Comparison of ENCODE assay signal across 31 cellular contexts in the genomic region with DNA sequence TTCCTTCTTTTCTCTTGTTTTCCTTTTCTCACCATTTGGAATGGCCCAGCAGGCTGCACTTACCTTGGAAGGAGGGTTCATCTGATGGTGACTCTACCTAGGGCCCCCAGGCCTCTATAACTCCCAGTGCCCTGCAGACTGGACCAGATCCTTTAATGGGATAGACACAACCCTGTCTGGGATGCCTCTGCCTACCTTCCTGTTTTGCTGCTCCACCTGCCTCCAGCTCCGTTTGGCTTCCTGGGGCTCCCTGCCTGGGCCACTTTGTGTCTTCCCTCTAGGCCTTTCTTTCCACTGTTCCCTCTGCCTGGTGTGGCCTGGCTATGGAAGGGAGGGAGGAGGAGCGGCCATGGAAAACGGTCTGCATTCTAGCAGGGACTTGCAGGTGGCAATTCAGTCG. TPM values are rescaled to one million over a fixed set of nuclear protein-coding genes. Genes with fewer than 3 reads are reported as not detected.
"Had no signal": no experiment of that assay in that cellular context is flagged by ENCODE, and none has a peak within 500 bp of the region (broad histone marks: within the 10 kb centered on the region; RNA-seq: fewer than 3 reads in every experiment).

No MANE protein-coding gene starts in this region.

- H3K4me3 ChIP-seq: colonic mucosa, gastrocnemius medialis, lung, psoas muscle, sigmoid colon, spleen, testis, tibial artery had no signal

- DNase-seq: colonic mucosa; effector CD8-positive, alpha-beta T cell; endodermal cell; foreskin fibroblast; gastrocnemius medialis; natural killer cell; psoas muscle; spleen; stimulated activated CD4-positive, alpha-beta T cell treated with anti-CD3 and anti-CD28 coated beads, Interleukin-4, amount 100 ng/mL, for 4 hours; stimulated activated naive CD8-positive, alpha-beta T cell treated with anti-CD3 and anti-CD28 coated beads, Interleukin-15, Interleukin-2, amounts not matched to agents 100 U/mL and 50 U/mL, for 24 hours; substantia nigra; testis had no signal

- H3K9me3 Mint-ChIP-seq: dendritic cell treated with granulocyte-macrophage colony-stimulating factor and Interleukin-4, amounts not matched to agents 40 ng/mL and 50 ng/mL, for 4 days; endodermal cell; memory B cell; natural killer cell; stimulated activated memory B cell treated with anti-CD40 and anti-IgM and Interleukin-4, amounts not matched to agents 10 μg/mL and 1 μg/mL and 100 μg/mL, for 72 hours; type B pancreatic cell had no signal

- H3K4me3 Mint-ChIP-seq: dendritic cell treated with granulocyte-macrophage colony-stimulating factor and Interleukin-4, amounts not matched to agents 40 ng/mL and 50 ng/mL, for 4 days; endodermal cell; memory B cell; natural killer cell; stimulated activated memory B cell treated with anti-CD40 and anti-IgM and Interleukin-4, amounts not matched to agents 10 μg/mL and 1 μg/mL and 100 μg/mL, for 72 hours; type B pancreatic cell had no signal

- H3K27ac Mint-ChIP-seq: dendritic cell treated with granulocyte-macrophage colony-stimulating factor and Interleukin-4, amounts not matched to agents 40 ng/mL and 50 ng/mL, for 4 days; endodermal cell; memory B cell; natural killer cell; stimulated activated memory B cell treated with anti-CD40 and anti-IgM and Interleukin-4, amounts not matched to agents 10 μg/mL and 1 μg/mL and 100 μg/mL, for 72 hours; type B pancreatic cell had no signal

- H3K36me3 ChIP-seq: colonic mucosa, gastrocnemius medialis, sigmoid colon, tibial artery had no signal

- H3K36me3 Mint-ChIP-seq: memory B cell; natural killer cell; stimulated activated memory B cell treated with anti-CD40 and anti-IgM and Interleukin-4, amounts not matched to agents 10 μg/mL and 1 μg/mL and 100 μg/mL, for 72 hours had no signal

- H3K9me3 ChIP-seq: colonic mucosa, gastrocnemius medialis, psoas muscle, sigmoid colon, spleen, testis, tibial artery had no signal

- H3K4me1 Mint-ChIP-seq: memory B cell; natural killer cell; stimulated activated memory B cell treated with anti-CD40 and anti-IgM and Interleukin-4, amounts not matched to agents 10 μg/mL and 1 μg/mL and 100 μg/mL, for 72 hours had no signal

- ATAC-seq: esophagus mucosa; gastrocnemius medialis; left lobe of liver; natural killer cell; psoas muscle; right cardiac atrium; stimulated activated memory B cell treated with anti-CD40 and anti-IgM and Interleukin-4, amounts not matched to agents 10 μg/mL and 1 μg/mL and 100 μg/mL, for 72 hours; stimulated activated naive CD8-positive, alpha-beta T cell treated with anti-CD3 and anti-CD28 coated beads, Interleukin-15, Interleukin-2, amounts not matched to agents 100 U/mL and 50 U/mL, for 24 hours had no signal

- H3K27me3 ChIP-seq: colonic mucosa, sigmoid colon, testis had no signal

- H3K27ac ChIP-seq: colonic mucosa, epithelial cell of prostate, gastrocnemius medialis, psoas muscle, sigmoid colon, spleen, testis, tibial artery had no signal

- H3K4me1 ChIP-seq: colonic mucosa, gastrocnemius medialis, psoas muscle, tibial artery had no signal

RNA-seq across cellular contexts. Expression of a gene that starts 7.5 kb away (rescaled TPM):
- total RNA-seq: mononuclear cell, natural killer cell, psoas muscle, right cardiac atrium had no signal
- polyA plus RNA-seq: neural cell had no signal

RNA-seq across cellular contexts. Expression of a gene that starts 48.1 kb away (rescaled TPM):
- total RNA-seq: colonic mucosa, esophagus mucosa, gastrocnemius medialis, glomerular endothelial cell, left lobe of liver, lung, mononuclear cell, natural killer cell, osteocyte, psoas muscle, right cardiac atrium, sigmoid colon, skeletal muscle tissue, urinary bladder had no signal
- polyA plus RNA-seq: keratinocyte, liver, neural cell, psoas muscle, right cardiac atrium, sigmoid colon, urinary bladder had no signal
